11 cellular contexts compared by ENCODE assay signal in genomic region chr7:44064791-44065430, GRCh38. TPM values are rescaled to one million over a fixed set of nuclear protein-coding genes. Genes with fewer than 3 reads are reported as not detected.
DNase-seq lines count a peak whose midpoint lies in the region; ATAC-seq and TF ChIP-seq lines count a peak whose summit lies in the region.
"Had no signal": no experiment of that assay in that cellular context is flagged by ENCODE, and none has a peak within 500 bp of the region (broad histone marks: within the 10 kb centered on the region; RNA-seq: fewer than 3 reads in every experiment).

No MANE protein-coding gene starts in this region.

- peaks cover 0 to 76% of the 10 kb centered on the region in 2 donors for H3K4me1 ChIP-seq in right atrium auricular region
- peaks cover 13% of the 10 kb centered on the region for H3K4me1 ChIP-seq in effector memory CD4-positive, alpha-beta T cell (ENCODE audit: control insufficient read depth, insufficient read depth, low read length, poor library complexity, severe bottlenecking)

- POLR2A ChIA-PET in WTC11 (lab: Charles Lee) = interaction anchor here (0.9 to 1.7 kb wide), 2 partner anchors 23 to 59 kb away, joined by 3 to 4 read pairs; no protein-coding TSS in a partner anchor

- no peak overlapping the region for H3K27ac Mint-ChIP-seq in WTC11
- peak overlapping the region; percentile 89 for H3K27ac Mint-ChIP-seq in stimulated activated effector memory CD8-positive, alpha-beta T cell treated with anti-CD3 and anti-CD28 coated beads, Interleukin-12 subunit alpha, Interleukin-12 subunit beta, amount 100 ng/mL, for 72 hours

- H3K4me1 Mint-ChIP-seq in WTC11 = peaks cover 32% of the 10 kb centered on the region
- peaks cover 37% of the 10 kb centered on the region for H3K4me1 Mint-ChIP-seq in stimulated activated effector memory CD8-positive, alpha-beta T cell treated with anti-CD3 and anti-CD28 coated beads, Interleukin-12 subunit alpha, Interleukin-12 subunit beta, amount 100 ng/mL, for 72 hours

- no peaks in the 10 kb centered on the region for H3K9me3 Mint-ChIP-seq in WTC11
- H3K9me3 Mint-ChIP-seq in stimulated activated effector memory CD8-positive, alpha-beta T cell treated with anti-CD3 and anti-CD28 coated beads, Interleukin-12 subunit alpha, Interleukin-12 subunit beta, amount 100 ng/mL, for 72 hours = no peaks in the 10 kb centered on the region

- CTCF ChIA-PET in WTC11 (lab: Charles Lee) = interaction anchor here (0.6 to 2.6 kb wide), 10 partner anchors 8 to 413 kb away, joined by 3 to 15 read pairs (median 6); partner anchors contain the start of genes AEBP1 and DBNL

- H3K27ac ChIP-seq in right atrium auricular region = peak overlapping the region; percentile 86 to 89
- H3K27ac ChIP-seq in effector memory CD4-positive, alpha-beta T cell (ENCODE audit: insufficient read depth, low read length, poor library complexity, severe bottlenecking) = no peak overlapping the region

- peak overlapping the region; percentile 55 to 63 for H3K4me3 ChIP-seq in right atrium auricular region
- no peak overlapping the region for H3K4me3 ChIP-seq in effector memory CD4-positive, alpha-beta T cell (ENCODE audit: insufficient read depth, low read depth, low read length, poor library complexity, severe bottlenecking)

- H3K36me3 Mint-ChIP-seq in WTC11 = peaks cover 8% of the 10 kb centered on the region
- H3K36me3 Mint-ChIP-seq in stimulated activated effector memory CD8-positive, alpha-beta T cell treated with anti-CD3 and anti-CD28 coated beads, Interleukin-12 subunit alpha, Interleukin-12 subunit beta, amount 100 ng/mL, for 72 hours = peaks cover 73% of the 10 kb centered on the region

- peaks cover 33% of the 10 kb centered on the region for H3K27me3 Mint-ChIP-seq in WTC11 (ENCODE audit: low read depth)

- peak; percentile 35 for DNase-seq in activated CD4-positive, CD25-positive, alpha-beta regulatory T cell treated with anti-CD3 and anti-CD28 coated beads, Interleukin-2, amount 50 U/mL, for 72 hours
- no peak for DNase-seq in activated CD4-positive, CD25-positive, alpha-beta regulatory T cell (lab: John Stamatoyannopoulos, UW)
- DNase-seq in WTC11 (ENCODE audit: low spot score) = no peak
- DNase-seq in right atrium auricular region (ENCODE audit: low spot score) = no peak
- DNase-seq in stimulated activated effector memory CD8-positive, alpha-beta T cell treated with anti-CD3 and anti-CD28 coated beads, Interleukin-12 subunit alpha, Interleukin-12 subunit beta, amount 100 ng/mL, for 72 hours (ENCODE audit: low spot score in 2 of 2) = no peak
- no peak for DNase-seq in effector memory CD4-positive, alpha-beta T cell
- no peak for DNase-seq in OCI-M1 (lab: John Stamatoyannopoulos, UW)
- DNase-seq: GOT3, NCI-H446 treated with DMSO at 0.1 percent for 48 hours had no signal

- peak overlapping the region; percentile 61 for H3K4me3 Mint-ChIP-seq in WTC11
- no peak overlapping the region for H3K4me3 Mint-ChIP-seq in stimulated activated effector memory CD8-positive, alpha-beta T cell treated with anti-CD3 and anti-CD28 coated beads, Interleukin-12 subunit alpha, Interleukin-12 subunit beta, amount 100 ng/mL, for 72 hours

- peaks cover 26% of the 10 kb centered on the region for H3K36me3 ChIP-seq in right atrium auricular region
- H3K36me3 ChIP-seq in effector memory CD4-positive, alpha-beta T cell (ENCODE audit: control insufficient read depth, insufficient read depth, low read length) = peaks cover 28% of the 10 kb centered on the region

- H3K27me3 ChIP-seq in right atrium auricular region = no peaks in the 10 kb centered on the region
- H3K27me3 ChIP-seq in effector memory CD4-positive, alpha-beta T cell (replicated peaks; ENCODE audit: control insufficient read depth, insufficient read depth, low read length, poor library complexity, severe bottlenecking) = no peaks in the 10 kb centered on the region

- H3K9me3 ChIP-seq in right atrium auricular region = no peaks in the 10 kb centered on the region
- no peaks in the 10 kb centered on the region for H3K9me3 ChIP-seq in effector memory CD4-positive, alpha-beta T cell (ENCODE audit: control insufficient read depth, low read length)

- no peak for TF ChIP-seq CTCF in WTC11 (IDR thresholded peaks at IDR 0.05)
- TF ChIP-seq CTCF in right atrium auricular region (IDR thresholded peaks at IDR 0.05) = no peak

- ATAC-seq in WTC11 (no peak), GM21381 (IDR thresholded peaks at IDR 0.05; ENCODE audit: unreplicated experiment) (no peak)
- ATAC-seq in stimulated activated effector memory CD8-positive, alpha-beta T cell treated with anti-CD3 and anti-CD28 coated beads, Interleukin-12 subunit alpha, Interleukin-12 subunit beta, amount 100 ng/mL, for 72 hours = no peak

TF ChIP-seq in WTC11, 78 proteins besides CTCF, POLR2A, EP300 and RAD21:
- TF ChIP-seq AR (CRISPR knock-in tag; IDR thresholded peaks at IDR 0.05) = peak; percentile 48; the same call in 1 of the 2 replicates
- 0 out of 2 replicates have a peak, but pooled peaks have one; percentile 38 for TF ChIP-seq MAX (CRISPR knock-in tag; IDR thresholded peaks at IDR 0.05)
- 0 out of 2 replicates have a peak, but pooled peaks have one; percentile 28 for TF ChIP-seq FOXP1 (CRISPR knock-in tag; IDR thresholded peaks at IDR 0.05; ENCODE audit: borderline replicate concordance)
- no peak for TF ChIP-seq TCF7 (CRISPR knock-in tag; IDR thresholded peaks at IDR 0.05; ENCODE audit: low read depth)
- TF ChIP-seq RELA (CRISPR knock-in tag; IDR thresholded peaks at IDR 0.05; ENCODE audit: borderline replicate concordance) = 0 out of 2 replicates have a peak, but pooled peaks have one; percentile 20

RNA-seq across cellular contexts. Expression of gene PGAM2, which starts 0.5 kb away (rescaled TPM):
- total RNA-seq in WTC11 (2021) (2.4 to 5.6 TPM (median 3.9 TPM) in 3 replicates), right atrium auricular region (1,000 to 10,000 TPM in 1 of 2 donors, 100 to 1,000 TPM in 1; 680 to 2,809 TPM)
- total RNA-seq: glomerular endothelial cell had no signal

RNA-seq across cellular contexts. Expression of gene POLM, which starts 17.4 kb away (rescaled TPM):
- total RNA-seq in WTC11 (2021) (20.9 to 25.3 TPM (median 24.7 TPM) in 3 replicates), right atrium auricular region (10 to 100 TPM; 18.5 to 31.3 TPM)

RNA-seq across cellular contexts. Expression of gene DBNL, which starts 20.4 kb away (rescaled TPM):
- total RNA-seq in WTC11 (2021) (34.3 to 36.8 TPM (median 36.1 TPM) in 3 replicates), right atrium auricular region (10 to 100 TPM; 31.4 to 66.2 TPM)

RNA-seq across cellular contexts. Expression of gene AEBP1, which starts 39.2 kb away (rescaled TPM):
- total RNA-seq in WTC11 (2021) = 50.8 to 55.5 TPM (median 52.4 TPM) in 3 replicates
- 100 to 1,000 TPM in 1 of 2 donors, 10 to 100 TPM in 1; 84.4 to 193 TPM for total RNA-seq in right atrium auricular region

RNA-seq across cellular contexts. Expression of gene POLD2, which starts 58.4 kb away (rescaled TPM):
- total RNA-seq in WTC11 (2021) = 140 to 154 TPM (median 146 TPM) in 3 replicates
- total RNA-seq in right atrium auricular region = 10 to 100 TPM; 71.4 to 76.5 TPM

Comparison
In these comparisons a context has a peak if more than half of its experiments do, and no peak if none do; other contexts are left out.
1. RNA of gene PGAM2, which starts 0.5 kb away (total RNA-seq): 680 to 2,809 TPM in right atrium auricular region; 2.4 to 5.6 TPM in WTC11; every median in the first group is over 100 times any median in the second.